In the genomic region with DNA sequence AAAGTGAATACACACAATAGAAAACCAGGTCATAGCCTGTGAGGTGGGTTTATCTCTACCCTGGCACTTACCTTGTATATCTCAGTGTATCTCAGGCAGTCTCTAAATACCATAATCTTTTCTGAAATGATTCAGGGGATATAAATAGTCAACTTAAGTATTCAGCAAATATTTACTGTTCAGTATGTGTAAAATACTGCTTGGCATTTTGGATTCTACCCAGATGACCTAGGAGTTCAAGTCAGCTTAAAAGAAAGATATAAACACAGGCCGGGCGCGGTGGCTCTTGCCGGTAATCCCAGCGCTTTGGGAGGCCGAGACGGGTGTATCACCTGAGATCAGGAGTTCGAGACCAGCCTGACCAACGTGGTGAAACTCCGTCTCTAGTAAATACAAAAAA, we compare ENCODE assay signal across 14 cellular contexts. TPM values are rescaled to one million over a fixed set of nuclear protein-coding genes. Genes with fewer than 3 reads are reported as not detected.
DNase-seq lines count a peak whose midpoint lies in the region; TF ChIP-seq lines count a peak whose summit lies in the region.
"Had no signal": no experiment of that assay in that cellular context is flagged by ENCODE, and none has a peak within 500 bp of the region (broad histone marks: within the 10 kb centered on the region; RNA-seq: fewer than 3 reads in every experiment).

No MANE protein-coding gene starts in this region.

- POLR2A ChIA-PET in RWPE1 (lab: Yijun Ruan, JAX; ENCODE audit: low non-redundant PET): no interaction called here

- H3K9me3 ChIP-seq in sigmoid colon: no peaks in the 10 kb centered on the region

- peak; percentile 66 for DNase-seq in DMS53 treated with DMSO at 0.1 percent for 48 hours (lab: John Stamatoyannopoulos, UW; ENCODE audit: unreplicated experiment)
- DNase-seq in NCI-H748 treated with DMSO at 0.1 percent for 48 hours (lab: John Stamatoyannopoulos, UW): peak; percentile 8
- DNase-seq in fibroblast of gingiva (ENCODE audit: low read depth): peak; percentile 43
- DNase-seq in sigmoid colon: no peak
- no peak for DNase-seq in GM19238 (ENCODE audit: insufficient read length, low spot score)
- DNase-seq in NCI-H345 treated with DMSO at 0.1 percent for 48 hours (lab: John Stamatoyannopoulos, UW; ENCODE audit: unreplicated experiment): no peak
- no peak for DNase-seq in amygdala (lab: John Stamatoyannopoulos, UW)
- no peak for DNase-seq in RWPE1 (ENCODE audit: low spot score)
- DNase-seq: activated CD4-positive, alpha-beta T cell treated with anti-CD3 and anti-CD28 coated beads, Interleukin-2, amount 10 ng/mL, durations not matched to agents 7 days and 5 days; activated naive CD8-positive, alpha-beta T cell treated with anti-CD3 and anti-CD28 coated beads, Interleukin-2, amount 10 ng/mL, durations not matched to agents 7 days and 5 days; activated T-cell treated with anti-CD3 and anti-CD28 coated beads, Interleukin-2, amount 50 U/mL, for 1 hour; midbrain; NCI-H1092 treated with DMSO at 0.1 percent for 48 hours had no signal

- H3K27ac ChIP-seq in sigmoid colon (peak overlapping the region; percentile 47 to 82 (median 76)), RWPE1 (no peak overlapping the region)

- no peak overlapping the region for H3K4me3 ChIP-seq in sigmoid colon
- H3K4me3 ChIP-seq: skin epidermis had no signal

- TF ChIP-seq EP300 in sigmoid colon (IDR thresholded peaks at IDR 0.05): no peak

- intact Hi-C loops in sigmoid colon (cut with DNase I): loop anchor here (5.0 kb wide), 1 partner anchor 472 kb away; a partner anchor contains a TSS

- TF ChIP-seq CTCF in sigmoid colon (IDR thresholded peaks at IDR 0.05) (no peak), RWPE1 (conservative IDR thresholded peaks at IDR 0.05; ENCODE audit: low read depth) (no peak)

- H3K36me3 ChIP-seq in sigmoid colon: no peaks in the 10 kb centered on the region

- WGBS in sigmoid colon, 2 donors: 12 to 70% methylated on average over 10 of the region's 10 CpGs

- peaks cover 0 to 40% (median 30%) of the 10 kb centered on the region in 4 donors for H3K4me1 ChIP-seq in sigmoid colon

- TF ChIP-seq POLR2A in sigmoid colon (IDR thresholded peaks at IDR 0.05): no peak

- no peaks in the 10 kb centered on the region for H3K27me3 ChIP-seq in sigmoid colon

- CTCF ChIA-PET in RWPE1 (lab: Yijun Ruan, JAX): interaction anchor here (0.7 kb wide), 1 partner anchor 98 kb away, joined by 4 read pairs; no protein-coding TSS in a partner anchor

RNA-seq across cellular contexts. Expression of a gene that starts 23.8 kb away (rescaled TPM):
- 1 to 10 TPM; 1.4 to 4.2 (median 2.5) TPM for total RNA-seq in sigmoid colon
- under 1 TPM; under 0.01 to 0.55 (median 0.46) TPM for polyA plus RNA-seq in sigmoid colon

Comparison
In these comparisons a context has a peak if more than half of its experiments do, and no peak if none do; other contexts are left out.
1. DNase-seq: peak in DMS53 treated with DMSO at 0.1 percent for 48 hours (single experiment), NCI-H748 treated with DMSO at 0.1 percent for 48 hours (single experiment) and fibroblast of gingiva (single experiment); none in sigmoid colon (single experiment), GM19238 (single experiment), NCI-H345 treated with DMSO at 0.1 percent for 48 hours (single experiment), amygdala (0 of 56) and RWPE1 (single experiment).